1 cellular context compared by ENCODE assay signal in genomic region chr19:3556978-3557460, GRCh38.
TF ChIP-seq lines count a peak whose summit lies in the region.

No MANE protein-coding gene starts in this region.

TF ChIP-seq in HepG2, 621 proteins besides CTCF, POLR2A, EP300 and RAD21 (continued from another document and continues in another):
- peak; percentile 15; the same call in 1 of the 2 replicates for TF ChIP-seq UBTF (CRISPR knock-in tag; IDR thresholded peaks at IDR 0.05)
- TF ChIP-seq NR2F1 (CRISPR knock-in tag; IDR thresholded peaks at IDR 0.05), result no peak
- TF ChIP-seq ZNF317 (CRISPR knock-in tag; IDR thresholded peaks at IDR 0.05), result no peak
- TF ChIP-seq HNF1A (IDR thresholded peaks at IDR 0.05; ENCODE audit: low read depth), result no peak
- 0 out of 2 replicates have a peak, but pooled peaks have one; percentile 14 for TF ChIP-seq HNF1A (CRISPR knock-in tag; IDR thresholded peaks at IDR 0.05; ENCODE audit: borderline replicate concordance)
- TF ChIP-seq YEATS4 (CRISPR knock-in tag; IDR thresholded peaks at IDR 0.05; ENCODE audit: borderline replicate concordance), result no peak
- TF ChIP-seq PHB2 (IDR thresholded peaks at IDR 0.05; ENCODE audit: partially characterized antibody), result no peak
- peak; percentile 46 for TF ChIP-seq SKI (IDR thresholded peaks at IDR 0.05; ENCODE audit: partially characterized antibody)
- no peak for TF ChIP-seq ZNF180 (CRISPR knock-in tag; IDR thresholded peaks at IDR 0.05; ENCODE audit: borderline replicate concordance, low read depth)
- no peak for TF ChIP-seq KAT7 (CRISPR knock-in tag; IDR thresholded peaks at IDR 0.05; ENCODE audit: borderline replicate concordance)
- no peak for TF ChIP-seq ZNF124 (CRISPR knock-in tag; IDR thresholded peaks at IDR 0.05)
- TF ChIP-seq ARID4A (CRISPR knock-in tag; IDR thresholded peaks at IDR 0.05; ENCODE audit: borderline replicate concordance), result peak; percentile 8; the same call in 1 of the 2 replicates
- TF ChIP-seq MNT (IDR thresholded peaks at IDR 0.05), result no peak
- TF ChIP-seq SUZ12 (IDR thresholded peaks at IDR 0.05; ENCODE audit: low read depth, low read length), result no peak
- no peak for TF ChIP-seq MTF2 (CRISPR knock-in tag; IDR thresholded peaks at IDR 0.05; ENCODE audit: borderline replicate concordance)
- no peak for TF ChIP-seq IKZF1 (IDR thresholded peaks at IDR 0.05)
- no peak for TF ChIP-seq NFAT5 (CRISPR knock-in tag; IDR thresholded peaks at IDR 0.05)
- TF ChIP-seq ZNF780A (CRISPR knock-in tag; IDR thresholded peaks at IDR 0.05), result no peak
- TF ChIP-seq NFE2L2 (IDR thresholded peaks at IDR 0.05; ENCODE audit: low read length), result no peak
- no peak for TF ChIP-seq SMAD9 (CRISPR knock-in tag; IDR thresholded peaks at IDR 0.05)
- TF ChIP-seq TERF1 (CRISPR knock-in tag; IDR thresholded peaks at IDR 0.05), result no peak
- no peak for TF ChIP-seq ZNF639 (CRISPR knock-in tag; conservative IDR thresholded peaks at IDR 0.05)
- TF ChIP-seq MAX (IDR thresholded peaks at IDR 0.05), result peak; percentile 10
- no peak for TF ChIP-seq ZNF138 (CRISPR knock-in tag; IDR thresholded peaks at IDR 0.05; ENCODE audit: low read depth)
- no peak for TF ChIP-seq TOE1 (CRISPR knock-in tag; IDR thresholded peaks at IDR 0.05)
- no peak for TF ChIP-seq ZBTB42 (CRISPR knock-in tag; IDR thresholded peaks at IDR 0.05)
- no peak for TF ChIP-seq MBD4 (IDR thresholded peaks at IDR 0.05; ENCODE audit: borderline replicate concordance, low read length)
- TF ChIP-seq TEAD3 (CRISPR knock-in tag; optimal IDR thresholded peaks at IDR 0.05; ENCODE audit: borderline replicate concordance), result peak; percentile 4
- no peak for TF ChIP-seq YY1 (IDR thresholded peaks at IDR 0.05; ENCODE audit: insufficient read depth, insufficient replicate concordance, low read depth, low read length)
- no peak for TF ChIP-seq HNRNPUL1 (IDR thresholded peaks at IDR 0.05; ENCODE audit: low read depth, low read length)
- no peak for TF ChIP-seq KDM4B (CRISPR knock-in tag; IDR thresholded peaks at IDR 0.05)
- no peak for TF ChIP-seq FOXA1 (IDR thresholded peaks at IDR 0.05)
- 0 out of 2 replicates have a peak, but pooled peaks have one; percentile 4 for TF ChIP-seq FOXA1 (CRISPR knock-in tag; IDR thresholded peaks at IDR 0.05)
- peak; percentile 61; the same call in 1 of the 2 replicates for TF ChIP-seq CENPT (CRISPR knock-in tag; IDR thresholded peaks at IDR 0.05; ENCODE audit: low read depth)
- TF ChIP-seq ZNF235 (CRISPR knock-in tag; IDR thresholded peaks at IDR 0.05; ENCODE audit: borderline replicate concordance), result no peak
- 0 out of 4 replicates have a peak, but pooled peaks have one; percentile 9 to 38 for TF ChIP-seq HMGXB4 (CRISPR knock-in tag; IDR thresholded peaks at IDR 0.05; ENCODE audit: borderline replicate concordance in 1 of 2, low read depth in 1 of 2)
- TF ChIP-seq XBP1 (CRISPR knock-in tag; IDR thresholded peaks at IDR 0.05), result no peak
- no peak for TF ChIP-seq ETV5 (CRISPR knock-in tag; IDR thresholded peaks at IDR 0.05; ENCODE audit: borderline replicate concordance)
